Comparison of ENCODE assay signal across 21 cellular contexts in genomic region chr7:45646207-45646821, GRCh38.
DNase-seq lines count a peak whose midpoint lies in the region; ATAC-seq, FAIRE-seq and TF ChIP-seq lines count a peak whose summit lies in the region.
"Had no signal": no experiment of that assay in that cellular context is flagged by ENCODE, and none has a peak within 500 bp of the region (broad histone marks: within the 10 kb centered on the region; RNA-seq: fewer than 3 reads in every experiment).

No MANE protein-coding gene starts in this region.

- H2BK20ac ChIP-seq in IMR-90 (ENCODE audit: low read depth, low read length), result no peak overlapping the region

- H4K5ac ChIP-seq in IMR-90 (ENCODE audit: low read depth, low read length), result no peak overlapping the region

- dilution Hi-C loops in IMR-90 (cut with HindIII; ENCODE audit: low sequenced_read_pairs, unreplicated experiment), result no loop called here

- H4K20me1 ChIP-seq in IMR-90 (ENCODE audit: insufficient read depth, low read length), result no peaks in the 10 kb centered on the region

- in situ Hi-C loops in IMR-90 (cut with MboI; ENCODE audit: low sequenced_read_pairs) (no loop called here), HAP-1 (cut with MboI; ENCODE audit: low sequenced_read_pairs) (no loop called here)

- H2BK15ac ChIP-seq in IMR-90 (ENCODE audit: low read depth, low read length), result no peak overlapping the region
- H2BK15ac ChIP-seq in neuronal stem cell (ENCODE audit: low read length), result no peak overlapping the region

- no peak for TF ChIP-seq POLR2A in IMR-90 (IDR thresholded peaks at IDR 0.05; ENCODE audit: low read depth, low read length)

- H3K4me3 ChIP-seq in IMR-90 (ENCODE audit: insufficient read depth, low read depth, low read length), result no peak overlapping the region
- peak overlapping the region in 1 of 2 donors; percentile 58 for H3K4me3 ChIP-seq in neuronal stem cell (ENCODE audit: low read length in 2 of 2)
- no peak overlapping the region for H3K4me3 ChIP-seq in HAP-1
- H3K4me3 ChIP-seq: MG63 had no signal

- H2BK5ac ChIP-seq in IMR-90 (ENCODE audit: low read depth, low read length, poor library complexity, severe bottlenecking) (no peak overlapping the region), neuronal stem cell (ENCODE audit: low read length) (no peak overlapping the region)

- H2AK5ac ChIP-seq in IMR-90 (ENCODE audit: low read depth, low read length) (no peak overlapping the region), neuronal stem cell (ENCODE audit: low read depth, low read length) (no peak overlapping the region)

- H2AK9ac ChIP-seq in IMR-90 (replicated peaks; ENCODE audit: low read depth, low read length, poor library complexity), result peak overlapping the region; percentile 10

- H2BK120ac ChIP-seq in IMR-90 (ENCODE audit: low read depth, low read length) (no peak overlapping the region), neuronal stem cell (ENCODE audit: low read depth, low read length) (no peak overlapping the region)

- H3K4ac ChIP-seq in IMR-90 (ENCODE audit: low read depth, low read length), result no peak overlapping the region
- H3K4ac ChIP-seq in neuronal stem cell (ENCODE audit: low read length), result no peak overlapping the region

- CTCF ChIA-PET in IMR-90 (lab: Yijun Ruan, JAX), result no interaction called here

- no peak for TF ChIP-seq RAD21 in IMR-90 (IDR thresholded peaks at IDR 0.05; ENCODE audit: low read length)

- no TSS peak for BruUV-seq in IMR-90 (replicated peaks; lab: Mats Ljungman, UMichigan)

- intact Hi-C loops in IMR-90 (cut with micrococcal nuclease) (no loop called here), left colon (cut with DNase I, micrococcal nuclease) (no loop called here)

- H3K14ac ChIP-seq in IMR-90 (replicated peaks; ENCODE audit: low read depth, low read length), result no peak overlapping the region
- H3K14ac ChIP-seq in neuronal stem cell (ENCODE audit: low read length), result peak overlapping the region; percentile 4

- POLR2A ChIA-PET in IMR-90 (lab: Charles Lee; ENCODE audit: unreplicated experiment), result no interaction called here

- ATAC-seq in IMR-90 (ENCODE audit: low read depth), result no peak
- ATAC-seq in left colon, result no peak

- no peaks in the 10 kb centered on the region for H3K4me1 ChIP-seq in IMR-90 (ENCODE audit: control insufficient read depth, insufficient read depth, low read length)
- H3K4me1 ChIP-seq in neuronal stem cell (ENCODE audit: control insufficient read depth in 2 of 2, insufficient read depth in 1 of 2, low read depth in 1 of 2, low read length in 2 of 2), result peaks cover 0 to 2% of the 10 kb centered on the region in 2 donors
- H3K4me1 ChIP-seq in HAP-1, result no peaks in the 10 kb centered on the region

- no peak overlapping the region for H3K23ac ChIP-seq in IMR-90 (ENCODE audit: low read depth, low read length)
- no peak overlapping the region for H3K23ac ChIP-seq in neuronal stem cell (ENCODE audit: low read depth, low read length, poor library complexity)

- H3K9me3 ChIP-seq in IMR-90 (ENCODE audit: control insufficient read depth, insufficient read depth, low read length) (no peaks in the 10 kb centered on the region), neuronal stem cell (replicated peaks in 1 of 2; ENCODE audit: control insufficient read depth in 2 of 2, insufficient read depth in 1 of 2, low read depth in 1 of 2, low read length in 2 of 2) (no peaks in the 10 kb centered on the region), HAP-1 (no peaks in the 10 kb centered on the region)
- H3K9me3 ChIP-seq: MG63 had no signal

- H3K79me1 ChIP-seq in IMR-90 (ENCODE audit: low read depth in 1 of 2, low read length in 2 of 2) (no peaks in the 10 kb centered on the region), neuronal stem cell (ENCODE audit: low read depth, low read length) (no peaks in the 10 kb centered on the region)

- 71% methylated on average over 3 of the region's 6 CpGs; no CpG with 5 or more reads in 1 of the 2 experiments for WGBS in IMR-90 (ENCODE audit: extremely low coverage in 2 of 2, insufficient read length in 1 of 2), 2 experiments
- no CpG with 5 or more reads among the region's 6 CpGs for WGBS in neuronal stem cell (ENCODE audit: extremely low coverage in 2 of 2, insufficient read length in 2 of 2, insufficient replicate concordance in 1 of 2), 2 donors

- TF ChIP-seq CTCF in IMR-90 (conservative IDR thresholded peaks at IDR 0.05; ENCODE audit: low read depth, low read length), result no peak

- no peak overlapping the region for H3K18ac ChIP-seq in IMR-90 (ENCODE audit: low read depth, low read length)
- peak overlapping the region; percentile 13 for H3K18ac ChIP-seq in neuronal stem cell (ENCODE audit: low read length)

- FAIRE-seq in HTR-8/SVneo (lab: Jason Lieb, UNC), result no peak

- H3K36me3 ChIP-seq in IMR-90 (ENCODE audit: control insufficient read depth, insufficient read depth, low read length) (no peaks in the 10 kb centered on the region), neuronal stem cell (replicated peaks in 1 of 2; ENCODE audit: control insufficient read depth in 2 of 2, insufficient read depth in 2 of 2, low read length in 2 of 2) (peaks cover 0 to 2% of the 10 kb centered on the region in 2 donors), HAP-1 (replicated peaks) (no peaks in the 10 kb centered on the region)
- H3K36me3 ChIP-seq: MG63 had no signal

- no peaks in the 10 kb centered on the region; the same call in 1 of the 2 replicates for H3K9me1 ChIP-seq in IMR-90 (ENCODE audit: insufficient read depth, low read length)

- DNase-seq in Daoy (ENCODE audit: low read depth) (peak; percentile 3), IMR-90 (no peak), islet precursor cell (peak; percentile 41), neuronal stem cell (ENCODE audit: low spot score) (no peak), HTR-8/SVneo (ENCODE audit: insufficient read length, low spot score) (no peak), left colon (no peak), HAP-1 (ENCODE audit: low spot score in 2 of 2) (no peak), AG08396 (ENCODE audit: low spot score) (no peak)
- DNase-seq: ACHN, AML-193, DMS79, Kasumi-1, MG63, NCI-H1048, NCI-H1436, NCI-H1930, NCI-H226, NCI-H524, RPMI8226 had no signal

- H3K27me3 ChIP-seq in IMR-90 (ENCODE audit: control insufficient read depth, insufficient read depth, low read length) (peaks cover 9% of the 10 kb centered on the region), neuronal stem cell (ENCODE audit: control insufficient read depth in 3 of 3, insufficient read depth in 3 of 3, low read depth in 1 of 3, low read length in 3 of 3) (no peaks in the 10 kb centered on the region), HAP-1 (ENCODE audit: low read depth) (no peaks in the 10 kb centered on the region)
- H3K27me3 ChIP-seq: MG63 had no signal

- H2BK12ac ChIP-seq in neuronal stem cell (ENCODE audit: low read length), result no peak overlapping the region

- H4K91ac ChIP-seq in IMR-90 (ENCODE audit: insufficient read depth, low read depth, low read length), result no peak overlapping the region
- no peak overlapping the region for H4K91ac ChIP-seq in neuronal stem cell (ENCODE audit: low read depth, low read length, poor library complexity)

- H4K8ac ChIP-seq in IMR-90 (ENCODE audit: low read depth in 2 of 2, low read length in 2 of 2) (no peak overlapping the region), neuronal stem cell (ENCODE audit: low read depth, low read length) (no peak overlapping the region)

- H2AFZ ChIP-seq in IMR-90 (replicated peaks; ENCODE audit: low read length, poor library complexity) (no peak overlapping the region), neuronal stem cell (ENCODE audit: low read length) (no peak overlapping the region)

- H3K9ac ChIP-seq in IMR-90 (ENCODE audit: low read depth, low read length), result no peak overlapping the region
- peak overlapping the region; percentile 24 for H3K9ac ChIP-seq in neuronal stem cell (ENCODE audit: low read depth, low read length, poor library complexity)

- H3K27ac ChIP-seq in IMR-90 (ENCODE audit: insufficient read depth, low read length) (no peak overlapping the region), neuronal stem cell (replicated peaks; ENCODE audit: low read length) (no peak overlapping the region)
- H3K27ac ChIP-seq: C4-2B, HL-60 had no signal

- no peak overlapping the region for H3K4me2 ChIP-seq in IMR-90 (ENCODE audit: low read depth, low read length)
- no peak overlapping the region for H3K4me2 ChIP-seq in neuronal stem cell (ENCODE audit: insufficient read depth, low read length, poor library complexity, severe bottlenecking)

- no peak overlapping the region for H3K56ac ChIP-seq in IMR-90 (ENCODE audit: extremely low read depth, insufficient read depth, low read length)

TF ChIP-seq in IMR-90, 13 proteins besides CTCF, POLR2A, EP300 and RAD21:
- TF ChIP-seq ELK1 (IDR thresholded peaks at IDR 0.05; ENCODE audit: borderline replicate concordance, low read depth, low read length) (no peak), CEBPB (IDR thresholded peaks at IDR 0.05; ENCODE audit: low read depth, low read length) (no peak), FOS (IDR thresholded peaks at IDR 0.05; ENCODE audit: low read depth, low read length) (no peak), BHLHE40 (IDR thresholded peaks at IDR 0.05; ENCODE audit: low read depth, low read length) (no peak), USF2 (IDR thresholded peaks at IDR 0.05; ENCODE audit: low read depth, low read length) (no peak)

Comparison
In these comparisons a context has a peak if more than half of its experiments do, and no peak if none do; other contexts are left out.
1. DNase-seq: peak in Daoy (single experiment) and islet precursor cell (single experiment); none in IMR-90 (single experiment), neuronal stem cell (single experiment), HTR-8/SVneo (single experiment), left colon (0 of 2), HAP-1 (0 of 2) and AG08396 (single experiment).